Comparison of ENCODE assay signal across 2 cellular contexts in genomic region chr16:72129976-72130656, GRCh38.
TF ChIP-seq lines count a peak whose summit lies in the region.

No MANE protein-coding gene starts in this region.

TF ChIP-seq in GM12878, 131 proteins besides CTCF, POLR2A, EP300 and RAD21:
- TF ChIP-seq PKNOX1 (IDR thresholded peaks at IDR 0.05) (peak; percentile 45), WRNIP1 (IDR thresholded peaks at IDR 0.05; ENCODE audit: borderline replicate concordance, low read depth, low read length) (no peak), BHLHE40 (IDR thresholded peaks at IDR 0.05; ENCODE audit: borderline replicate concordance in 1 of 2, low read depth in 2 of 2, low read length in 1 of 2) (no peak)
TF ChIP-seq in GM12878: peak in this region for 1.

TF ChIP-seq in neural cell, 6 proteins besides CTCF, POLR2A, EP300 and RAD21:
- no peak for TF ChIP-seq POLR2AphosphoS5 (IDR thresholded peaks at IDR 0.05)
- no peak for TF ChIP-seq EZH2 (IDR thresholded peaks at IDR 0.05; ENCODE audit: borderline replicate concordance, insufficient read depth, low read length, poor library complexity, severe bottlenecking)
- TF ChIP-seq SMC3 (conservative IDR thresholded peaks at IDR 0.05; ENCODE audit: poor library complexity): no peak
- TF ChIP-seq MXI1 (conservative IDR thresholded peaks at IDR 0.05; ENCODE audit: poor library complexity, severe bottlenecking): no peak
- TF ChIP-seq, protein P1, sequence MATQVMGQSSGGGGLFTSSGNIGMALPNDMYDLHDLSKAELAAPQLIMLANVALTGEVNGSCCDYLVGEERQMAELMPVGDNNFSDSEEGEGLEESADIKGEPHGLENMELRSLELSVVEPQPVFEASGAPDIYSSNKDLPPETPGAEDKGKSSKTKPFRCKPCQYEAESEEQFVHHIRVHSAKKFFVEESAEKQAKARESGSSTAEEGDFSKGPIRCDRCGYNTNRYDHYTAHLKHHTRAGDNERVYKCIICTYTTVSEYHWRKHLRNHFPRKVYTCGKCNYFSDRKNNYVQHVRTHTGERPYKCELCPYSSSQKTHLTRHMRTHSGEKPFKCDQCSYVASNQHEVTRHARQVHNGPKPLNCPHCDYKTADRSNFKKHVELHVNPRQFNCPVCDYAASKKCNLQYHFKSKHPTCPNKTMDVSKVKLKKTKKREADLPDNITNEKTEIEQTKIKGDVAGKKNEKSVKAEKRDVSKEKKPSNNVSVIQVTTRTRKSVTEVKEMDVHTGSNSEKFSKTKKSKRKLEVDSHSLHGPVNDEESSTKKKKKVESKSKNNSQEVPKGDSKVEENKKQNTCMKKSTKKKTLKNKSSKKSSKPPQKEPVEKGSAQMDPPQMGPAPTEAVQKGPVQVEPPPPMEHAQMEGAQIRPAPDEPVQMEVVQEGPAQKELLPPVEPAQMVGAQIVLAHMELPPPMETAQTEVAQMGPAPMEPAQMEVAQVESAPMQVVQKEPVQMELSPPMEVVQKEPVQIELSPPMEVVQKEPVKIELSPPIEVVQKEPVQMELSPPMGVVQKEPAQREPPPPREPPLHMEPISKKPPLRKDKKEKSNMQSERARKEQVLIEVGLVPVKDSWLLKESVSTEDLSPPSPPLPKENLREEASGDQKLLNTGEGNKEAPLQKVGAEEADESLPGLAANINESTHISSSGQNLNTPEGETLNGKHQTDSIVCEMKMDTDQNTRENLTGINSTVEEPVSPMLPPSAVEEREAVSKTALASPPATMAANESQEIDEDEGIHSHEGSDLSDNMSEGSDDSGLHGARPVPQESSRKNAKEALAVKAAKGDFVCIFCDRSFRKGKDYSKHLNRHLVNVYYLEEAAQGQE (IDR thresholded peaks at IDR 0.05; ENCODE audit: borderline replicate concordance): no peak
- no peak for TF ChIP-seq TAF1 (IDR thresholded peaks at IDR 0.05; ENCODE audit: low read depth)
TF ChIP-seq in neural cell: peak in this region for 0.
